In the genomic region with DNA sequence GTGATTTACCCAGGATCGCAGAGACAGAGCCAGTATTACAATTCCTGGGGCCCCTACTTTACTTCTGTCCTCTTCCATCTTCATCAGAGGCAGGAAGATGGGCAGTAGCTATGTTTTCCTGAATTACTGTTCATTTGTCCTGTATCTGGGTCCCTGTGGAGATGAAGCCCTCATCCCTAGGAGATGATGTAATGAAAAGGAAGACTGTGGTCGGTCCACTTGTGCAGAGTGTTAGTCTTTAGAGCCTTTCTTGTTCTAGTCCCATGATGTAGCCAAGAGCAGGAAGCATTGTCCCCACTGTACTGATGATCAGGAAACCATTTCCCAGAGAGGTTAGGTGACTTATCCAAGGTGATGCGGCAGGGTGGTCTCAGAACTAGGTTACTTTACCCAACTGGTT, we compare ENCODE assay signal across 12 cellular contexts. TPM values are rescaled to one million over a fixed set of nuclear protein-coding genes. Genes with fewer than 3 reads are reported as not detected.
DNase-seq lines count a peak whose midpoint lies in the region; ATAC-seq and TF ChIP-seq lines count a peak whose summit lies in the region.
"Had no signal": no experiment of that assay in that cellular context is flagged by ENCODE, and none has a peak within 500 bp of the region (broad histone marks: within the 10 kb centered on the region; RNA-seq: fewer than 3 reads in every experiment).

No MANE protein-coding gene starts in this region.

- no peaks in the 10 kb centered on the region for H3K36me3 Mint-ChIP-seq in naive B cell
- no peaks in the 10 kb centered on the region for H3K36me3 Mint-ChIP-seq in naive thymus-derived CD8-positive, alpha-beta T cell
- H3K36me3 Mint-ChIP-seq: CD8-positive, alpha-beta T cell had no signal

- no peak for TF ChIP-seq POLR2A in transverse colon (IDR thresholded peaks at IDR 0.05)

- no peak overlapping the region for H3K27ac Mint-ChIP-seq in naive B cell
- H3K27ac Mint-ChIP-seq in naive thymus-derived CD8-positive, alpha-beta T cell: peak overlapping the region in 1 of 10 donors; percentile 49
- H3K27ac Mint-ChIP-seq: CD8-positive, alpha-beta T cell; stimulated activated naive CD8-positive, alpha-beta T cell treated with anti-CD3 and anti-CD28 coated beads, Interleukin-15, amount 100 ng/mL, for 72 hours had no signal

- H3K27me3 ChIP-seq in transverse colon: no peaks in the 10 kb centered on the region

- H3K4me3 Mint-ChIP-seq in naive B cell: peak overlapping the region in 5 of 8 donors; percentile 49 to 85 (median 76)
- peak overlapping the region in 2 of 10 donors; percentile 16 to 65 for H3K4me3 Mint-ChIP-seq in naive thymus-derived CD8-positive, alpha-beta T cell
- H3K4me3 Mint-ChIP-seq: CD8-positive, alpha-beta T cell had no signal

- POLR2A ChIA-PET in naive thymus-derived CD8-positive, alpha-beta T cell (lab: Charles Lee): interaction anchor here (1.3 kb wide), 1 partner anchor 12 kb away, joined by 3 read pairs; no protein-coding TSS in a partner anchor

- H3K36me3 ChIP-seq in transverse colon: no peaks in the 10 kb centered on the region

- 44% methylated on average over 3 of the region's 3 CpGs; no CpG with 5 or more reads in 1 of the 2 donors for WGBS in transverse colon (ENCODE audit: low coverage in 1 of 2), 2 donors

- H3K27me3 Mint-ChIP-seq in naive B cell: peaks cover 18 to 38% (median 24%) of the 10 kb centered on the region in 3 donors
- peaks cover 3 to 38% (median 21%) of the 10 kb centered on the region in 5 donors for H3K27me3 Mint-ChIP-seq in naive thymus-derived CD8-positive, alpha-beta T cell

- TF ChIP-seq EP300 in transverse colon (IDR thresholded peaks at IDR 0.05; ENCODE audit: low read depth): no peak

- intact Hi-C loops in transverse colon (cut with DNase I; ENCODE audit: low total_unique reads): no loop called here

- peaks cover 51 to 87% (median 82%) of the 10 kb centered on the region in 4 donors for H3K4me1 ChIP-seq in transverse colon

- DNase-seq in epithelial cell of prostate (ENCODE audit: low read depth, low spot score) (no peak), naive B cell (no peak), transverse colon (no peak), DMS 273 treated with DMSO at 0.1 percent for 48 hours (lab: John Stamatoyannopoulos, UW) (no peak), T-helper 2 cell (no peak)
- no peak for DNase-seq in naive thymus-derived CD8-positive, alpha-beta T cell
- DNase-seq: CD8-positive, alpha-beta T cell; effector memory CD4-positive, alpha-beta T cell; mesendoderm; NCI-H510A treated with DMSO at 0.1 percent for 48 hours; stimulated activated naive CD8-positive, alpha-beta T cell treated with anti-CD3 and anti-CD28 coated beads, Interleukin-15, amount 100 ng/mL, for 72 hours had no signal

- no peaks in the 10 kb centered on the region for H3K9me3 Mint-ChIP-seq in naive B cell
- H3K9me3 Mint-ChIP-seq in naive thymus-derived CD8-positive, alpha-beta T cell: no peaks in the 10 kb centered on the region
- H3K9me3 Mint-ChIP-seq: CD8-positive, alpha-beta T cell; stimulated activated naive CD8-positive, alpha-beta T cell treated with anti-CD3 and anti-CD28 coated beads, Interleukin-15, amount 100 ng/mL, for 72 hours had no signal

- H3K9me3 ChIP-seq in transverse colon: no peaks in the 10 kb centered on the region

- in situ Hi-C loops in transverse colon (cut with MboI; ENCODE audit: low pct_ligation_motif_present in 1 of 4, low pct_unique_long_range_greater_than_20kb in 1 of 4, low sequenced_read_pairs in 3 of 4): loop anchor here in 1 of 4 donors (5.0 kb wide), 1 partner anchor 74 kb away; no protein-coding TSS in a partner anchor

- H3K27ac ChIP-seq in VCaP (peak overlapping the region; percentile 98; the same call in 1 of the 2 replicates), epithelial cell of prostate (peak overlapping the region; percentile 84), transverse colon (peak overlapping the region; percentile 93 to 99 (median 95))

- H3K4me3 ChIP-seq in transverse colon: peak overlapping the region in 2 of 4 donors; percentile 71 to 87

- no peak for TF ChIP-seq CTCF in VCaP (conservative IDR thresholded peaks at IDR 0.05)
- TF ChIP-seq CTCF in transverse colon (IDR thresholded peaks at IDR 0.05): no peak

- H3K4me1 Mint-ChIP-seq in naive B cell: peaks cover 22 to 74% (median 33%) of the 10 kb centered on the region in 3 donors
- H3K4me1 Mint-ChIP-seq in naive thymus-derived CD8-positive, alpha-beta T cell: peaks cover 14 to 42% (median 34%) of the 10 kb centered on the region in 4 donors

- no peak for ATAC-seq in naive B cell (ENCODE audit: low read depth in 2 of 2)
- ATAC-seq in naive thymus-derived CD8-positive, alpha-beta T cell: no peak
- ATAC-seq: CD8-positive, alpha-beta T cell; stimulated activated naive CD8-positive, alpha-beta T cell treated with anti-CD3 and anti-CD28 coated beads, Interleukin-15, amount 100 ng/mL, for 72 hours had no signal

RNA-seq across cellular contexts. Expression of gene CD9, which starts 2.6 kb away (rescaled TPM):
- 100 to 1,000 TPM in 2 of 6 donors, 10 to 100 TPM in 4; 32.7 to 186 (median 69.9) TPM for polyA plus RNA-seq in naive B cell (ENCODE audit: low read depth in 6 of 6)
- total RNA-seq in transverse colon: 100 to 1,000 TPM; 207 to 668 (median 481) TPM
- total RNA-seq in naive thymus-derived CD8-positive, alpha-beta T cell: 10 to 100 TPM in 1 of 2 experiments, 1 to 10 TPM in 1; 7.9 to 11.7 TPM
- 10 to 100 TPM; 23.4 to 43.4 (median 41.7) TPM for polyA plus RNA-seq in naive thymus-derived CD8-positive, alpha-beta T cell

Comparison
In these comparisons a context has a peak if more than half of its experiments do, and no peak if none do; other contexts are left out.
1. RNA of gene CD9, which starts 2.6 kb away (total RNA-seq): 207 to 668 TPM in transverse colon; 7.9 to 11.7 TPM in naive thymus-derived CD8-positive, alpha-beta T cell; every median in the first group is over 10 times any median in the second.
2. Peak in every context shown above with its lines, with median percentiles within 50 percentile points of each other: H3K27ac ChIP-seq.